ENCODE assay signal across 28 cellular contexts in genomic region chr16:23577493-23577892, GRCh38.
"Had no signal": no experiment of that assay in that cellular context is flagged by ENCODE, and none has a peak within 500 bp of the region (broad histone marks: within the 10 kb centered on the region; RNA-seq: fewer than 3 reads in every experiment).

No MANE protein-coding gene starts in this region.

- H3K9me3 Mint-ChIP-seq: activated B cell treated with CpG ODN at 0.5 μM for 24 hours; activated naive CD4-positive, alpha-beta T cell treated with anti-CD3 and anti-CD28 coated beads for 36 hours; activated T-helper 1 cell treated with anti-CD3 and anti-CD28 coated beads, Interleukin-12 subunit alpha, Interleukin-12 subunit beta, Interleukin-2, Interleukin-4 antibody, amounts not matched to agents 30 ng/mL and 10 ng/mL and 1 ng/mL, durations not matched to agents 14 hours and 24 hours and 36 hours; central memory CD8-positive, alpha-beta T cell; nephron progenitor cell; T-helper 2 cell treated with Interferon-gamma antibody and Interleukin-4, amounts not matched to agents 5 μg/mL and 100 μg/mL, for 36 hours had no signal

- H3K9me3 ChIP-seq: esophagus squamous epithelium, ovary, prostate gland, sigmoid colon, suprapubic skin, tibial artery had no signal

- H3K4me3 ChIP-seq: esophagus squamous epithelium, ovary, prostate gland, sigmoid colon, suprapubic skin, tibial artery had no signal

- H3K4me1 ChIP-seq: esophagus squamous epithelium, prostate gland, tibial artery had no signal

- H3K4me1 Mint-ChIP-seq: activated B cell treated with CpG ODN at 0.5 μM for 24 hours; central memory CD8-positive, alpha-beta T cell; nephron progenitor cell had no signal

- DNase-seq: activated B cell treated with CpG ODN at 0.5 μM for 24 hours; activated CD4-positive, alpha-beta T cell treated with anti-CD3 and anti-CD28 coated beads for 4 hours; activated CD4-positive, alpha-beta T cell treated with anti-CD3 and anti-CD28 coated beads, Interleukin-2, amount 50 U/mL, for 4 hours; activated effector memory CD4-positive, alpha-beta T cell treated with anti-CD3 and anti-CD28 coated beads, Interleukin-2, amount 50 U/mL, for 16 hours; activated naive CD4-positive, alpha-beta T cell treated with anti-CD3 and anti-CD28 coated beads for 36 hours; activated T-cell treated with anti-CD3 and anti-CD28 coated beads for 4 hours; amniotic stem cell; dermis blood vessel endothelial cell; effector CD4-positive, alpha-beta T cell; esophagus squamous epithelium; left ventricle myocardium superior; naive B cell; nephron progenitor cell; ovary; small intestine; stimulated activated CD4-positive, alpha-beta T cell treated with anti-CD3 and anti-CD28 coated beads, Interleukin-1b, Interleukin-23, amount 100 ng/mL, for 48 hours; stimulated activated CD4-positive, alpha-beta T cell treated with anti-CD3 and anti-CD28 coated beads, Interleukin-4, amount 100 ng/mL, for 4 hours; stimulated activated CD8-positive, alpha-beta memory T cell treated with anti-CD3 and anti-CD28 coated beads, Interleukin-4, amount 100 ng/mL, for 48 hours; stimulated activated naive CD4-positive, alpha-beta T cell; T-helper 1 cell; tibial artery had no signal

- H3K36me3 ChIP-seq: ovary had no signal

- H3K27ac Mint-ChIP-seq: activated B cell treated with CpG ODN at 0.5 μM for 24 hours; activated naive CD4-positive, alpha-beta T cell treated with anti-CD3 and anti-CD28 coated beads for 36 hours; activated T-helper 1 cell treated with anti-CD3 and anti-CD28 coated beads, Interleukin-12 subunit alpha, Interleukin-12 subunit beta, Interleukin-2, Interleukin-4 antibody, amounts not matched to agents 30 ng/mL and 10 ng/mL and 1 ng/mL, durations not matched to agents 14 hours and 24 hours and 36 hours; T-helper 2 cell treated with Interferon-gamma antibody and Interleukin-4, amounts not matched to agents 5 μg/mL and 100 μg/mL, for 36 hours had no signal

- H3K27me3 ChIP-seq: esophagus squamous epithelium, ovary, sigmoid colon, suprapubic skin, tibial artery had no signal

- H3K4me3 Mint-ChIP-seq: activated B cell treated with CpG ODN at 0.5 μM for 24 hours; activated naive CD4-positive, alpha-beta T cell treated with anti-CD3 and anti-CD28 coated beads for 36 hours; activated T-helper 1 cell treated with anti-CD3 and anti-CD28 coated beads, Interleukin-12 subunit alpha, Interleukin-12 subunit beta, Interleukin-2, Interleukin-4 antibody, amounts not matched to agents 30 ng/mL and 10 ng/mL and 1 ng/mL, durations not matched to agents 14 hours and 24 hours and 36 hours; central memory CD8-positive, alpha-beta T cell; naive B cell; nephron progenitor cell; T-helper 2 cell treated with Interferon-gamma antibody and Interleukin-4, amounts not matched to agents 5 μg/mL and 100 μg/mL, for 36 hours had no signal

- H3K27me3 Mint-ChIP-seq: activated B cell treated with CpG ODN at 0.5 μM for 24 hours; central memory CD8-positive, alpha-beta T cell; naive B cell had no signal

- ATAC-seq: left ventricle myocardium superior had no signal

- H3K27ac ChIP-seq: epithelial cell of prostate, esophagus squamous epithelium, ovary, prostate gland, suprapubic skin, tibial artery had no signal

- H3K36me3 Mint-ChIP-seq: naive B cell had no signal
